Comparison of ENCODE assay signal across 1 cellular context in the genomic region with DNA sequence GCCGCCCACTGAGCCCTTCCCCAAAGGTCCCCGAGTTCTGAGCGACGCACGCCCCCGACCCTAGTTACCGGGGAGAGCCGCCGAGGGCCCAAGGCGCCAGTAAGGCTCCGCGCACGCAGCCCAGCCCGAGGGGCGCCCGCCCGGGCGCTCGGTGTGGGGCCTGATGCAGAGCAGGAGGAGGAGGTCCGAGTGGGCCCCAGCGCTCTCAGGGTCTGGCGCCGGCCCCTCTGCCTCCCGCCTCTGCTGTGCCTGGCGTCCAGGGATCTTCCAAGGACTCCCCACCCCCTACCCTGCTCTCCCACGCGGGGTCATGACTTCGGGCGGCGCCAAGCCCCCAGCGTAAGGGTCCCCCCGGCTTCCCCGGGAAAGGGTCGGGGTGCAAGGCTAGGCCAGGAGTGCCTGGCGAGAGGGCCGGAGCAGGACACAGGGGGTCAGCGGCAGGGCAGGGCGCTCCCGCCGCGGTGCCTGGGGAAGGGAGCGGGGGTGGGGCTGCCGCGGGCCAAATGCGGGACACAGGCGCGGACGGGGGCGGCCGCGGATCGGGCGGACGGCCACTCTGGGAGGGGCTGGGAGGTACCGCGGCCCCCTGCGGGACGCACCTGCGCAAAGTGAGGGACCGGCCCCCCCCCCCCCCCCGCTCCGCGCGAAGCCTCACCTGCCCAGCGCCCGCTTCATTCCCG.
TF ChIP-seq lines count a peak whose summit lies in the region.

No MANE protein-coding gene starts in this region.

TF ChIP-seq in GM12878, 131 proteins besides CTCF, POLR2A, EP300 and RAD21 (continued from another document):
- TF ChIP-seq, protein P1, sequence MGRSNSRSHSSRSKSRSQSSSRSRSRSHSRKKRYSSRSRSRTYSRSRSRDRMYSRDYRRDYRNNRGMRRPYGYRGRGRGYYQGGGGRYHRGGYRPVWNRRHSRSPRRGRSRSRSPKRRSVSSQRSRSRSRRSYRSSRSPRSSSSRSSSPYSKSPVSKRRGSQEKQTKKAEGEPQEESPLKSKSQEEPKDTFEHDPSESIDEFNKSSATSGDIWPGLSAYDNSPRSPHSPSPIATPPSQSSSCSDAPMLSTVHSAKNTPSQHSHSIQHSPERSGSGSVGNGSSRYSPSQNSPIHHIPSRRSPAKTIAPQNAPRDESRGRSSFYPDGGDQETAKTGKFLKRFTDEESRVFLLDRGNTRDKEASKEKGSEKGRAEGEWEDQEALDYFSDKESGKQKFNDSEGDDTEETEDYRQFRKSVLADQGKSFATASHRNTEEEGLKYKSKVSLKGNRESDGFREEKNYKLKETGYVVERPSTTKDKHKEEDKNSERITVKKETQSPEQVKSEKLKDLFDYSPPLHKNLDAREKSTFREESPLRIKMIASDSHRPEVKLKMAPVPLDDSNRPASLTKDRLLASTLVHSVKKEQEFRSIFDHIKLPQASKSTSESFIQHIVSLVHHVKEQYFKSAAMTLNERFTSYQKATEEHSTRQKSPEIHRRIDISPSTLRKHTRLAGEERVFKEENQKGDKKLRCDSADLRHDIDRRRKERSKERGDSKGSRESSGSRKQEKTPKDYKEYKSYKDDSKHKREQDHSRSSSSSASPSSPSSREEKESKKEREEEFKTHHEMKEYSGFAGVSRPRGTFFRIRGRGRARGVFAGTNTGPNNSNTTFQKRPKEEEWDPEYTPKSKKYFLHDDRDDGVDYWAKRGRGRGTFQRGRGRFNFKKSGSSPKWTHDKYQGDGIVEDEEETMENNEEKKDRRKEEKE (IDR thresholded peaks at IDR 0.05), result no peak
- no peak for TF ChIP-seq CBX5 (IDR thresholded peaks at IDR 0.05; ENCODE audit: low read depth)
- TF ChIP-seq, protein P2, sequence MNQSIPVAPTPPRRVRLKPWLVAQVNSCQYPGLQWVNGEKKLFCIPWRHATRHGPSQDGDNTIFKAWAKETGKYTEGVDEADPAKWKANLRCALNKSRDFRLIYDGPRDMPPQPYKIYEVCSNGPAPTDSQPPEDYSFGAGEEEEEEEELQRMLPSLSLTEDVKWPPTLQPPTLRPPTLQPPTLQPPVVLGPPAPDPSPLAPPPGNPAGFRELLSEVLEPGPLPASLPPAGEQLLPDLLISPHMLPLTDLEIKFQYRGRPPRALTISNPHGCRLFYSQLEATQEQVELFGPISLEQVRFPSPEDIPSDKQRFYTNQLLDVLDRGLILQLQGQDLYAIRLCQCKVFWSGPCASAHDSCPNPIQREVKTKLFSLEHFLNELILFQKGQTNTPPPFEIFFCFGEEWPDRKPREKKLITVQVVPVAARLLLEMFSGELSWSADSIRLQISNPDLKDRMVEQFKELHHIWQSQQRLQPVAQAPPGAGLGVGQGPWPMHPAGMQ (IDR thresholded peaks at IDR 0.05; ENCODE audit: borderline replicate concordance), result no peak
- no peak for TF ChIP-seq DPF2 (IDR thresholded peaks at IDR 0.05)
- TF ChIP-seq, protein P3, sequence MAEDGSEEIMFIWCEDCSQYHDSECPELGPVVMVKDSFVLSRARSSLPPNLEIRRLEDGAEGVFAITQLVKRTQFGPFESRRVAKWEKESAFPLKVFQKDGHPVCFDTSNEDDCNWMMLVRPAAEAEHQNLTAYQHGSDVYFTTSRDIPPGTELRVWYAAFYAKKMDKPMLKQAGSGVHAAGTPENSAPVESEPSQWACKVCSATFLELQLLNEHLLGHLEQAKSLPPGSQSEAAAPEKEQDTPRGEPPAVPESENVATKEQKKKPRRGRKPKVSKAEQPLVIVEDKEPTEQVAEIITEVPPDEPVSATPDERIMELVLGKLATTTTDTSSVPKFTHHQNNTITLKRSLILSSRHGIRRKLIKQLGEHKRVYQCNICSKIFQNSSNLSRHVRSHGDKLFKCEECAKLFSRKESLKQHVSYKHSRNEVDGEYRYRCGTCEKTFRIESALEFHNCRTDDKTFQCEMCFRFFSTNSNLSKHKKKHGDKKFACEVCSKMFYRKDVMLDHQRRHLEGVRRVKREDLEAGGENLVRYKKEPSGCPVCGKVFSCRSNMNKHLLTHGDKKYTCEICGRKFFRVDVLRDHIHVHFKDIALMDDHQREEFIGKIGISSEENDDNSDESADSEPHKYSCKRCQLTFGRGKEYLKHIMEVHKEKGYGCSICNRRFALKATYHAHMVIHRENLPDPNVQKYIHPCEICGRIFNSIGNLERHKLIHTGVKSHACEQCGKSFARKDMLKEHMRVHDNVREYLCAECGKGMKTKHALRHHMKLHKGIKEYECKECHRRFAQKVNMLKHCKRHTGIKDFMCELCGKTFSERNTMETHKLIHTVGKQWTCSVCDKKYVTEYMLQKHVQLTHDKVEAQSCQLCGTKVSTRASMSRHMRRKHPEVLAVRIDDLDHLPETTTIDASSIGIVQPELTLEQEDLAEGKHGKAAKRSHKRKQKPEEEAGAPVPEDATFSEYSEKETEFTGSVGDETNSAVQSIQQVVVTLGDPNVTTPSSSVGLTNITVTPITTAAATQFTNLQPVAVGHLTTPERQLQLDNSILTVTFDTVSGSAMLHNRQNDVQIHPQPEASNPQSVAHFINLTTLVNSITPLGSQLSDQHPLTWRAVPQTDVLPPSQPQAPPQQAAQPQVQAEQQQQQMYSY (CRISPR knock-in tag; IDR thresholded peaks at IDR 0.05), result no peak
- TF ChIP-seq, protein P4, sequence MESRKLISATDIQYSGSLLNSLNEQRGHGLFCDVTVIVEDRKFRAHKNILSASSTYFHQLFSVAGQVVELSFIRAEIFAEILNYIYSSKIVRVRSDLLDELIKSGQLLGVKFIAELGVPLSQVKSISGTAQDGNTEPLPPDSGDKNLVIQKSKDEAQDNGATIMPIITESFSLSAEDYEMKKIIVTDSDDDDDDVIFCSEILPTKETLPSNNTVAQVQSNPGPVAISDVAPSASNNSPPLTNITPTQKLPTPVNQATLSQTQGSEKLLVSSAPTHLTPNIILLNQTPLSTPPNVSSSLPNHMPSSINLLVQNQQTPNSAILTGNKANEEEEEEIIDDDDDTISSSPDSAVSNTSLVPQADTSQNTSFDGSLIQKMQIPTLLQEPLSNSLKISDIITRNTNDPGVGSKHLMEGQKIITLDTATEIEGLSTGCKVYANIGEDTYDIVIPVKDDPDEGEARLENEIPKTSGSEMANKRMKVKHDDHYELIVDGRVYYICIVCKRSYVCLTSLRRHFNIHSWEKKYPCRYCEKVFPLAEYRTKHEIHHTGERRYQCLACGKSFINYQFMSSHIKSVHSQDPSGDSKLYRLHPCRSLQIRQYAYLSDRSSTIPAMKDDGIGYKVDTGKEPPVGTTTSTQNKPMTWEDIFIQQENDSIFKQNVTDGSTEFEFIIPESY (IDR thresholded peaks at IDR 0.05), result no peak
- TF ChIP-seq SMC3 (IDR thresholded peaks at IDR 0.05; ENCODE audit: borderline replicate concordance, low read length), result no peak
- TF ChIP-seq POLR2AphosphoS2 (IDR thresholded peaks at IDR 0.05; ENCODE audit: low read depth, low read length), result no peak
- TF ChIP-seq EGR1 (IDR thresholded peaks at IDR 0.05; ENCODE audit: borderline replicate concordance in 1 of 2, low read depth in 2 of 2, low read length in 2 of 2), result peak in 1 of 2 experiments; percentile 53; a peak in 1 of 3 replicates
- TF ChIP-seq, protein P5, sequence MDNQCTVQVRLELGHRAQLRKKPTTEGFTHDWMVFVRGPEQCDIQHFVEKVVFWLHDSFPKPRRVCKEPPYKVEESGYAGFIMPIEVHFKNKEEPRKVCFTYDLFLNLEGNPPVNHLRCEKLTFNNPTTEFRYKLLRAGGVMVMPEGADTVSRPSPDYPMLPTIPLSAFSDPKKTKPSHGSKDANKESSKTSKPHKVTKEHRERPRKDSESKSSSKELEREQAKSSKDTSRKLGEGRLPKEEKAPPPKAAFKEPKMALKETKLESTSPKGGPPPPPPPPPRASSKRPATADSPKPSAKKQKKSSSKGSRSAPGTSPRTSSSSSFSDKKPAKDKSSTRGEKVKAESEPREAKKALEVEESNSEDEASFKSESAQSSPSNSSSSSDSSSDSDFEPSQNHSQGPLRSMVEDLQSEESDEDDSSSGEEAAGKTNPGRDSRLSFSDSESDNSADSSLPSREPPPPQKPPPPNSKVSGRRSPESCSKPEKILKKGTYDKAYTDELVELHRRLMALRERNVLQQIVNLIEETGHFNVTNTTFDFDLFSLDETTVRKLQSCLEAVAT (IDR thresholded peaks at IDR 0.05), result no peak
- TF ChIP-seq BHLHE40 (IDR thresholded peaks at IDR 0.05; ENCODE audit: borderline replicate concordance in 1 of 2, low read depth in 2 of 2, low read length in 1 of 2), result 0 out of 4 replicates have a peak, but pooled peaks of 1 of the 2 experiments have one; percentile 1
- peak; percentile 55; the same call in 1 of the 2 replicates for TF ChIP-seq IKZF1 (conservative IDR thresholded peaks at IDR 0.05)
- TF ChIP-seq STAT1 (conservative IDR thresholded peaks at IDR 0.05), result no peak
- no peak for TF ChIP-seq CREB1 (IDR thresholded peaks at IDR 0.05; ENCODE audit: low read depth)
TF ChIP-seq in GM12878: peak in this region for 4.
